ENCODE assay signal across 16 cellular contexts in the genomic region with DNA sequence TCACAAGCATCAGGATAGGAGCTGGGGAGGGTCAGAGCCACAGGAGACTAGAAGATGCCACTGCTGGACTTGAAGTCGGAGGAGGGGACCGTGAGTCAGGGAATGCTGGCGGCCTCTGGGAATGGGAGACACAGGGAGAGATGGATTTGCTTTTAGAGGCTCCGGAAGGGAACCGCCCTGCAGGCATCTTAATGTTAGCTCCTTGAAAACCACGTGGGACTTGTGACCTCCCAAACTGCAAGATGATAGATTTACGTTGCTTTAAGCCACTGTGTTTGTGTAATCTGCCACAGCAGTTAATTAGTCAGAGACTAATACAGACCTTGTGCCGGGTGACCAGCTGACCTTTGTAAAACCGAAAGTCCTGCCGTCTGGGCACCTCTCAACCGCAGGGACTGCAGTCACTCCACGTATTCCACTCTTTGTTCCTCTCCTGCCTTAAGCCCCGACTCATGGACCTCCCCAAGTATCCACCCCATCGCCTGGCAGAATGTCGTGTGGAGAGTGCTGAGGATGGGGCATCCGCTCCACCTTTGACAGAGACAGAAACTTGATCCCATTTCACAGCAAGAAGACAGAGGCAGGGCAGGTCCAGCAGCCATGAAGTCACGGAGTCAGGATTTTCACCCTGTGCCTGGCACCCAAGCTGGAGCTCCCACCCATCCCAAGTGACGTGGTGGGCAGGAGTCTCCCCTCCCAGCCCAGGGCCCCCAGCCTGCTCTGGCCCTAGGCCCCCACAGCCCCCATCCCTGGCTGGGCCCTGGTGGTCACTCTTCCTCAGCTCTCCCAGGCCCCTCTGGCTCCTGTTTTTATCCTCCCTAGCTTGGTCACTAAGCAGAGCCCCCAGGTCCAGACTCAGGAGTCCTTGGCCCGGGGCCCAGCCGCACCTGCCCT. TPM values are rescaled to one million over a fixed set of nuclear protein-coding genes. Genes with fewer than 3 reads are reported as not detected.
DNase-seq lines count a peak whose midpoint lies in the region; ATAC-seq, FAIRE-seq and TF ChIP-seq lines count a peak whose summit lies in the region.
"Had no signal": no experiment of that assay in that cellular context is flagged by ENCODE, and none has a peak within 500 bp of the region (broad histone marks: within the 10 kb centered on the region; RNA-seq: fewer than 3 reads in every experiment).

No MANE protein-coding gene starts in this region.

- H3K4me2 ChIP-seq in BLaER1 treated with 17β-estradiol and CSF1 and Interleukin-3, amounts not matched to agents 10 nM and 100 nM, result peak overlapping the region; percentile 82 to 97 (median 91)
- H3K4me2 ChIP-seq in HepG2 (ENCODE audit: low read depth, low read length), result peak overlapping the region; percentile 66

- H4K20me1 ChIP-seq in BLaER1 treated with 17β-estradiol and CSF1 and Interleukin-3, amounts not matched to agents 10 nM and 100 nM, result peaks cover 0 to 5% (median 0%) of the 10 kb centered on the region in 11 experiments; a peak in 2 of 22 replicates
- no peaks in the 10 kb centered on the region for H4K20me1 ChIP-seq in HepG2 (ENCODE audit: insufficient read depth, low read length)

- peaks cover 0 to 24% (median 13%) of the 10 kb centered on the region in 11 experiments; a peak in 12 of 22 replicates for H3K27me3 ChIP-seq in BLaER1 treated with 17β-estradiol and CSF1 and Interleukin-3, amounts not matched to agents 10 nM and 100 nM
- peaks cover 15 to 69% of the 10 kb centered on the region in 2 experiments for H3K27me3 ChIP-seq in HepG2 (ENCODE audit: control insufficient read depth in 1 of 2, insufficient read depth in 2 of 2, low read length in 2 of 2)
- no peaks in the 10 kb centered on the region for H3K27me3 ChIP-seq in gastrocnemius medialis
- H3K27me3 ChIP-seq: testis had no signal

- H3K4me1 Mint-ChIP-seq in activated naive CD8-positive, alpha-beta T cell treated with anti-CD3 and anti-CD28 coated beads, Interleukin-2, amount 10 ng/mL, durations not matched to agents 7 days and 5 days, result peaks cover 2% of the 10 kb centered on the region
- H3K4me1 Mint-ChIP-seq: CD8-positive, alpha-beta memory T cell had no signal

- TF ChIP-seq POLR2A in HepG2 (IDR thresholded peaks at IDR 0.05; ENCODE audit: insufficient read depth in 1 of 2, low read depth in 2 of 2, low read length in 2 of 2), result no peak
- TF ChIP-seq POLR2A in gastrocnemius medialis (IDR thresholded peaks at IDR 0.05), result no peak

- H3K9me3 ChIP-seq in BLaER1 treated with 17β-estradiol and CSF1 and Interleukin-3, amounts not matched to agents 10 nM and 100 nM (replicated peaks in 1 of 11), result no peaks in the 10 kb centered on the region
- H3K9me3 ChIP-seq in HepG2 (ENCODE audit: low read length) (no peaks in the 10 kb centered on the region), gastrocnemius medialis (no peaks in the 10 kb centered on the region)
- H3K9me3 ChIP-seq: testis had no signal

- peak; percentile 97 for DNase-seq in M059J (ENCODE audit: low read depth)
- no peak for DNase-seq in activated naive CD8-positive, alpha-beta T cell treated with anti-CD3 and anti-CD28 coated beads, Interleukin-2, amount 10 ng/mL, durations not matched to agents 7 days and 5 days
- DNase-seq in HepG2 (ENCODE audit: low spot score), result no peak
- DNase-seq in SW 1271 (lab: John Stamatoyannopoulos, UW), result no peak
- DNase-seq in gastrocnemius medialis, result no peak
- DNase-seq in COLO668 (lab: John Stamatoyannopoulos, UW; ENCODE audit: unreplicated experiment), result no peak
- DNase-seq: activated naive CD4-positive, alpha-beta T cell treated with anti-CD3 and anti-CD28 coated beads, Interleukin-2, amount 50 U/mL, for 16 hours; CD8-positive, alpha-beta memory T cell; effector memory CD4-positive, alpha-beta T cell; NCI-H1092 treated with DMSO at 0.1 percent for 48 hours; nucleus accumbens; stimulated activated CD4-positive, alpha-beta T cell treated with anti-CD3 and anti-CD28 coated beads, Interleukin-4, amount 100 ng/mL, for 4 hours; testis had no signal

- H3K27me3 Mint-ChIP-seq in activated naive CD8-positive, alpha-beta T cell treated with anti-CD3 and anti-CD28 coated beads, Interleukin-2, amount 10 ng/mL, durations not matched to agents 7 days and 5 days, result peaks cover 8% of the 10 kb centered on the region

- POLR2A ChIA-PET in activated naive CD8-positive, alpha-beta T cell treated with anti-CD3 and anti-CD28 coated beads, Interleukin-2, amount 10 ng/mL, durations not matched to agents 7 days and 5 days (lab: Charles Lee), result interaction anchor here (1.3 kb wide), 1 partner anchor 19 kb away, joined by 3 read pairs; a partner anchor contains a TSS
- POLR2A ChIA-PET in HepG2 (lab: Yijun Ruan, JAX), result interaction anchor here (0.8 kb wide), 1 partner anchor 21 kb away, joined by 3 read pairs; no protein-coding TSS in a partner anchor

- H3K27ac ChIP-seq in BLaER1 treated with 17β-estradiol and CSF1 and Interleukin-3, amounts not matched to agents 10 nM and 100 nM, result peak overlapping the region; percentile 34 to 87 (median 71); a peak in 21 of 22 replicates
- H3K27ac ChIP-seq in HepG2 (ENCODE audit: extremely low read length, insufficient read depth, low read length) (no peak overlapping the region), gastrocnemius medialis (no peak overlapping the region)
- H3K27ac ChIP-seq: testis had no signal

- H3K4me1 ChIP-seq in BLaER1 treated with 17β-estradiol and CSF1 and Interleukin-3, amounts not matched to agents 10 nM and 100 nM, result peaks cover 50 to 94% (median 82%) of the 10 kb centered on the region in 10 experiments
- peaks cover 27% of the 10 kb centered on the region for H3K4me1 ChIP-seq in HepG2 (ENCODE audit: insufficient read depth, low read length)
- H3K4me1 ChIP-seq in gastrocnemius medialis, result no peaks in the 10 kb centered on the region
- H3K4me1 ChIP-seq: testis had no signal

- 27% methylated on average over 15 of the region's 20 CpGs for WGBS in HepG2 (ENCODE audit: low lambda C conversion rate)

- in situ Hi-C loops in HepG2 (cut with HindIII; ENCODE audit: extremely low pct_ligation_motif_present, low pct_unique_long_range_greater_than_20kb) (no loop called here), gastrocnemius medialis (cut with MboI; ENCODE audit: low sequenced_read_pairs in 4 of 4) (no loop called here)

- no peak for FAIRE-seq in HepG2 (lab: Jason Lieb, UNC)

- peak overlapping the region; percentile 40 to 75 (median 65); a peak in 18 of 22 replicates for H3K9ac ChIP-seq in BLaER1 treated with 17β-estradiol and CSF1 and Interleukin-3, amounts not matched to agents 10 nM and 100 nM
- H3K9ac ChIP-seq in HepG2 (ENCODE audit: insufficient read depth, low read depth, low read length), result 0 out of 2 replicates have a peak overlapping the region, but pooled peaks have one; percentile 17

- intact Hi-C loops in HepG2 (cut with micrococcal nuclease; ENCODE audit: unreplicated experiment) (no loop called here), gastrocnemius medialis (cut with DNase I; ENCODE audit: low total_unique reads) (no loop called here)

- ATAC-seq in activated naive CD8-positive, alpha-beta T cell treated with anti-CD3 and anti-CD28 coated beads, Interleukin-2, amount 10 ng/mL, durations not matched to agents 7 days and 5 days (ENCODE audit: low read depth), result no peak
- no peak for ATAC-seq in HepG2
- no peak for ATAC-seq in GM18502 (IDR thresholded peaks at IDR 0.05; ENCODE audit: poor library complexity, unreplicated experiment)
- no peak for ATAC-seq in gastrocnemius medialis

- no peaks in the 10 kb centered on the region for H3K36me3 ChIP-seq in BLaER1 treated with 17β-estradiol and CSF1 and Interleukin-3, amounts not matched to agents 10 nM and 100 nM
- no peaks in the 10 kb centered on the region for H3K36me3 ChIP-seq in HepG2 (replicated peaks in 1 of 2; ENCODE audit: control insufficient read depth in 1 of 2, insufficient read depth in 2 of 2, low read length in 2 of 2)
- H3K36me3 ChIP-seq in gastrocnemius medialis, result no peaks in the 10 kb centered on the region

- CTCF ChIA-PET in HepG2 (lab: Yijun Ruan, JAX; ENCODE audit: low intra/inter-chr PET ratio, low total read pairs), result no interaction called here

- TF ChIP-seq EP300 in HepG2 (IDR thresholded peaks at IDR 0.05; ENCODE audit: low read depth in 2 of 2, low read length in 2 of 2) (no peak), HepG2 (CRISPR knock-in tag; IDR thresholded peaks at IDR 0.05; ENCODE audit: borderline replicate concordance) (no peak)

- H2AFZ ChIP-seq in HepG2 (ENCODE audit: low read length), result no peak overlapping the region

- H3K27ac Mint-ChIP-seq in activated naive CD8-positive, alpha-beta T cell treated with anti-CD3 and anti-CD28 coated beads, Interleukin-2, amount 10 ng/mL, durations not matched to agents 7 days and 5 days, result peak overlapping the region; percentile 13

- TF ChIP-seq CTCF in HepG2 (CRISPR knock-in tag; IDR thresholded peaks at IDR 0.05) (no peak), gastrocnemius medialis (IDR thresholded peaks at IDR 0.05 in 4 of 5, conservative IDR thresholded peaks at IDR 0.05 in 1 of 5) (no peak)

- no peaks in the 10 kb centered on the region for H3K79me2 ChIP-seq in HepG2 (ENCODE audit: insufficient read depth, low read length)

- no peak overlapping the region for H3K4me3 Mint-ChIP-seq in activated naive CD8-positive, alpha-beta T cell treated with anti-CD3 and anti-CD28 coated beads, Interleukin-2, amount 10 ng/mL, durations not matched to agents 7 days and 5 days
- H3K4me3 Mint-ChIP-seq: CD8-positive, alpha-beta memory T cell had no signal

- no peaks in the 10 kb centered on the region for H3K36me3 Mint-ChIP-seq in activated naive CD8-positive, alpha-beta T cell treated with anti-CD3 and anti-CD28 coated beads, Interleukin-2, amount 10 ng/mL, durations not matched to agents 7 days and 5 days
- H3K36me3 Mint-ChIP-seq: CD8-positive, alpha-beta memory T cell had no signal

- no peak for TF ChIP-seq RAD21 in HepG2 (CRISPR knock-in tag; IDR thresholded peaks at IDR 0.05)

- peak overlapping the region in 1 of 10 experiments; percentile 35; a peak in 2 of 20 replicates for H3K4me3 ChIP-seq in BLaER1 treated with 17β-estradiol and CSF1 and Interleukin-3, amounts not matched to agents 10 nM and 100 nM
- H3K4me3 ChIP-seq in HepG2 (replicated peaks in 1 of 3; ENCODE audit: insufficient read depth in 1 of 3, low read depth in 2 of 3, low read length in 3 of 3), result peak overlapping the region in 1 of 3 experiments; percentile 32; a peak in 1 of 6 replicates
- no peak overlapping the region for H3K4me3 ChIP-seq in gastrocnemius medialis
- H3K4me3 ChIP-seq: testis had no signal

- no peaks in the 10 kb centered on the region for H3K9me3 Mint-ChIP-seq in activated naive CD8-positive, alpha-beta T cell treated with anti-CD3 and anti-CD28 coated beads, Interleukin-2, amount 10 ng/mL, durations not matched to agents 7 days and 5 days
- H3K9me3 Mint-ChIP-seq: CD8-positive, alpha-beta memory T cell had no signal

- BruUV-seq in HepG2 (replicated peaks; lab: Mats Ljungman, UMichigan), result no TSS peak

RNA-seq across cellular contexts. Expression of a gene that starts 19.4 kb away (rescaled TPM):
- total RNA-seq in M059J (2014; rRNA removed; shearing (Covaris generic)), result 974 and 1,095 TPM in 2 replicates
- total RNA-seq in activated naive CD8-positive, alpha-beta T cell treated with anti-CD3 and anti-CD28 coated beads, Interleukin-2, amount 10 ng/mL, durations not matched to agents 7 days and 5 days, result 100 to 1,000 TPM; 192 to 208 TPM
- 41.6 and 143 TPM in 2 replicates for total RNA-seq in HepG2 (2016; rRNA removed; fragmentation: Illumina TruSeq; extraction: Trizol)
- total RNA-seq in HepG2 (2016; cell fraction: cytosol; rRNA removed; fragmentation: Illumina TruSeq; extraction: Trizol; ENCODE audit: low read depth), result 27.5 and 30.2 TPM in 2 replicates
- 34.4 and 150 TPM in 2 replicates for total RNA-seq in HepG2 (2016; cell fraction: insoluble cytoplasmic fraction; rRNA removed; fragmentation: Illumina TruSeq; extraction: Trizol)
- 48.5 and 49.5 TPM in 2 replicates for total RNA-seq in HepG2 (2016; cell fraction: membrane; rRNA removed; fragmentation: Illumina TruSeq; extraction: Trizol)
- 148 and 175 TPM in 2 replicates for total RNA-seq in HepG2 (2016; cell fraction: nucleus; rRNA removed; fragmentation: Illumina TruSeq; extraction: Trizol)
- 230 and 408 TPM in 2 replicates for polyA plus RNA-seq in HepG2 (2011; rRNA removed)
- polyA plus RNA-seq in HepG2 (2011; cell fraction: cytosol; rRNA removed), result 243 and 281 TPM in 2 replicates
- polyA plus RNA-seq in HepG2 (2011; cell fraction: nucleus; rRNA removed), result 384 and 418 TPM in 2 replicates
- 353 and 402 TPM in 2 replicates for polyA plus RNA-seq in HepG2 (2012)
- polyA plus RNA-seq in HepG2 (2016; cell fraction: cytosol; fragmentation: Illumina TruSeq; extraction: Trizol; ENCODE audit: low read depth), result 52.6 and 53.6 TPM in 2 replicates
- 67.0 and 91.4 TPM in 2 replicates for polyA plus RNA-seq in HepG2 (2016; cell fraction: insoluble cytoplasmic fraction; fragmentation: Illumina TruSeq; extraction: Trizol; ENCODE audit: low read depth)
- polyA plus RNA-seq in HepG2 (2016; cell fraction: membrane; fragmentation: Illumina TruSeq; extraction: Trizol; ENCODE audit: low read depth), result 63.0 and 71.7 TPM in 2 replicates
- 389 and 405 TPM in 2 replicates for polyA plus RNA-seq in HepG2 (2016; cell fraction: nucleus; fragmentation: Illumina TruSeq; extraction: Trizol; ENCODE audit: insufficient read depth, low read depth)
- 165 and 658 TPM in 2 replicates for polyA minus RNA-seq in HepG2 (2011; rRNA and poly(A)+ RNA removed; ENCODE audit: low replicate concordance)
- 233 and 311 TPM in 2 replicates for polyA minus RNA-seq in HepG2 (2011; cell fraction: cytosol; rRNA and poly(A)+ RNA removed)
- 60.6 and 93.4 TPM in 2 replicates for polyA minus RNA-seq in HepG2 (2011; cell fraction: nucleus; rRNA and poly(A)+ RNA removed)
- 100 to 1,000 TPM; 490 to 981 (median 845) TPM for total RNA-seq in gastrocnemius medialis

RNA-seq across cellular contexts. Expression of a gene that starts 32.7 kb away (rescaled TPM):
- total RNA-seq in M059J (2014; rRNA removed; shearing (Covaris generic)), result 2.7 and 11.4 TPM in 2 replicates
- 1 to 10 TPM in 1 of 2 experiments, under 1 TPM in 1; 0.82 to 1.3 TPM for total RNA-seq in activated naive CD8-positive, alpha-beta T cell treated with anti-CD3 and anti-CD28 coated beads, Interleukin-2, amount 10 ng/mL, durations not matched to agents 7 days and 5 days
- total RNA-seq in HepG2 (2016; rRNA removed; fragmentation: Illumina TruSeq; extraction: Trizol), result 0.09 TPM in 1 of 2 replicates, not detected in the other
- not detected in 2 replicates for total RNA-seq in HepG2 (2016; cell fraction: cytosol; rRNA removed; fragmentation: Illumina TruSeq; extraction: Trizol; ENCODE audit: low read depth)
- not detected in 2 replicates for total RNA-seq in HepG2 (2016; cell fraction: insoluble cytoplasmic fraction; rRNA removed; fragmentation: Illumina TruSeq; extraction: Trizol)
- total RNA-seq in HepG2 (2016; cell fraction: membrane; rRNA removed; fragmentation: Illumina TruSeq; extraction: Trizol), result not detected in 2 replicates
- not detected in 2 replicates for total RNA-seq in HepG2 (2016; cell fraction: nucleus; rRNA removed; fragmentation: Illumina TruSeq; extraction: Trizol)
- 0.13 and 0.22 TPM in 2 replicates for polyA plus RNA-seq in HepG2 (2011; rRNA removed)
- 0.08 and 0.11 TPM in 2 replicates for polyA plus RNA-seq in HepG2 (2011; cell fraction: cytosol; rRNA removed)
- 1.8 and 2.5 TPM in 2 replicates for polyA plus RNA-seq in HepG2 (2011; cell fraction: nucleus; rRNA removed)
- polyA plus RNA-seq in HepG2 (2012), result 0.47 and 1.3 TPM in 2 replicates
- polyA plus RNA-seq in HepG2 (2016; cell fraction: cytosol; fragmentation: Illumina TruSeq; extraction: Trizol; ENCODE audit: low read depth), result not detected in 2 replicates
- polyA plus RNA-seq in HepG2 (2016; cell fraction: insoluble cytoplasmic fraction; fragmentation: Illumina TruSeq; extraction: Trizol; ENCODE audit: low read depth), result not detected in 2 replicates
- polyA plus RNA-seq in HepG2 (2016; cell fraction: membrane; fragmentation: Illumina TruSeq; extraction: Trizol; ENCODE audit: low read depth), result not detected in 2 replicates
- polyA plus RNA-seq in HepG2 (2016; cell fraction: nucleus; fragmentation: Illumina TruSeq; extraction: Trizol; ENCODE audit: insufficient read depth, low read depth), result not detected in 2 replicates
- 0.28 and 0.44 TPM in 2 replicates for polyA minus RNA-seq in HepG2 (2011; rRNA and poly(A)+ RNA removed; ENCODE audit: low replicate concordance)
- not detected in 2 replicates for polyA minus RNA-seq in HepG2 (2011; cell fraction: cytosol; rRNA and poly(A)+ RNA removed)
- 1.0 and 1.6 TPM in 2 replicates for polyA minus RNA-seq in HepG2 (2011; cell fraction: nucleus; rRNA and poly(A)+ RNA removed)
- 1 to 10 TPM; 1.1 to 7.2 (median 4.9) TPM for total RNA-seq in gastrocnemius medialis

RNA-seq across cellular contexts. Expression of a gene that starts 51.7 kb away (rescaled TPM):
- not detected in 2 replicates for total RNA-seq in M059J (2014; rRNA removed; shearing (Covaris generic))
- not detected for total RNA-seq in activated naive CD8-positive, alpha-beta T cell treated with anti-CD3 and anti-CD28 coated beads, Interleukin-2, amount 10 ng/mL, durations not matched to agents 7 days and 5 days
- total RNA-seq in HepG2 (2016; rRNA removed; fragmentation: Illumina TruSeq; extraction: Trizol), result 0.60 TPM in 1 of 2 replicates, not detected in the other
- total RNA-seq in HepG2 (2016; cell fraction: cytosol; rRNA removed; fragmentation: Illumina TruSeq; extraction: Trizol; ENCODE audit: low read depth), result not detected in 2 replicates
- total RNA-seq in HepG2 (2016; cell fraction: insoluble cytoplasmic fraction; rRNA removed; fragmentation: Illumina TruSeq; extraction: Trizol), result 0.19 TPM in 1 of 2 replicates, not detected in the other
- total RNA-seq in HepG2 (2016; cell fraction: membrane; rRNA removed; fragmentation: Illumina TruSeq; extraction: Trizol), result 0.12 and 0.24 TPM in 2 replicates
- total RNA-seq in HepG2 (2016; cell fraction: nucleus; rRNA removed; fragmentation: Illumina TruSeq; extraction: Trizol), result 0.38 and 1.4 TPM in 2 replicates
- 2.1 and 2.3 TPM in 2 replicates for polyA plus RNA-seq in HepG2 (2011; rRNA removed)
- polyA plus RNA-seq in HepG2 (2011; cell fraction: cytosol; rRNA removed), result 0.23 and 0.67 TPM in 2 replicates
- polyA plus RNA-seq in HepG2 (2011; cell fraction: nucleus; rRNA removed), result 64.9 and 87.5 TPM in 2 replicates
- polyA plus RNA-seq in HepG2 (2012), result 0.56 and 1.3 TPM in 2 replicates
- not detected in 2 replicates for polyA plus RNA-seq in HepG2 (2016; cell fraction: cytosol; fragmentation: Illumina TruSeq; extraction: Trizol; ENCODE audit: low read depth)
- polyA plus RNA-seq in HepG2 (2016; cell fraction: insoluble cytoplasmic fraction; fragmentation: Illumina TruSeq; extraction: Trizol; ENCODE audit: low read depth), result not detected in 2 replicates
- polyA plus RNA-seq in HepG2 (2016; cell fraction: membrane; fragmentation: Illumina TruSeq; extraction: Trizol; ENCODE audit: low read depth), result not detected in 2 replicates
- polyA plus RNA-seq in HepG2 (2016; cell fraction: nucleus; fragmentation: Illumina TruSeq; extraction: Trizol; ENCODE audit: insufficient read depth, low read depth), result 1.7 and 2.2 TPM in 2 replicates
- polyA minus RNA-seq in HepG2 (2011; rRNA and poly(A)+ RNA removed; ENCODE audit: low replicate concordance), result 0.28 TPM in 1 of 2 replicates, not detected in the other
- polyA minus RNA-seq in HepG2 (2011; cell fraction: cytosol; rRNA and poly(A)+ RNA removed), result 0.62 TPM in 1 of 2 replicates, not detected in the other
- polyA minus RNA-seq in HepG2 (2011; cell fraction: nucleus; rRNA and poly(A)+ RNA removed), result 2.9 and 3.7 TPM in 2 replicates
- total RNA-seq in gastrocnemius medialis, result not detected
- total RNA-seq: CD8-positive, alpha-beta memory T cell; OCI-LY7 had no signal
- polyA plus RNA-seq: CD8-positive, alpha-beta memory T cell had no signal

RNA-seq across cellular contexts. Expression of a gene that starts 55.7 kb away (rescaled TPM):
- total RNA-seq in M059J (2014; rRNA removed; shearing (Covaris generic)), result not detected in 2 replicates
- under 1 TPM in 1 of 2 experiments, not detected in 1; 0.67 TPM for total RNA-seq in activated naive CD8-positive, alpha-beta T cell treated with anti-CD3 and anti-CD28 coated beads, Interleukin-2, amount 10 ng/mL, durations not matched to agents 7 days and 5 days
- total RNA-seq in HepG2 (2016; rRNA removed; fragmentation: Illumina TruSeq; extraction: Trizol) (7.2 and 8.5 TPM in 2 replicates), gastrocnemius medialis (1,000 to 10,000 TPM; 1,499 to 3,728 (median 2,254) TPM)
- total RNA-seq in HepG2 (2016; cell fraction: cytosol; rRNA removed; fragmentation: Illumina TruSeq; extraction: Trizol; ENCODE audit: low read depth), result 4.6 and 5.0 TPM in 2 replicates
- 6.9 and 7.7 TPM in 2 replicates for total RNA-seq in HepG2 (2016; cell fraction: insoluble cytoplasmic fraction; rRNA removed; fragmentation: Illumina TruSeq; extraction: Trizol)
- total RNA-seq in HepG2 (2016; cell fraction: membrane; rRNA removed; fragmentation: Illumina TruSeq; extraction: Trizol), result 5.9 and 6.3 TPM in 2 replicates
- total RNA-seq in HepG2 (2016; cell fraction: nucleus; rRNA removed; fragmentation: Illumina TruSeq; extraction: Trizol), result 2.2 and 3.4 TPM in 2 replicates
- polyA plus RNA-seq in HepG2 (2011; rRNA removed), result 12.0 and 21.2 TPM in 2 replicates
- 19.5 and 30.5 TPM in 2 replicates for polyA plus RNA-seq in HepG2 (2011; cell fraction: cytosol; rRNA removed)
- 47.5 and 50.6 TPM in 2 replicates for polyA plus RNA-seq in HepG2 (2011; cell fraction: nucleus; rRNA removed)
- polyA plus RNA-seq in HepG2 (2012), result 52.9 and 67.0 TPM in 2 replicates
- 7.5 and 8.0 TPM in 2 replicates for polyA plus RNA-seq in HepG2 (2016; cell fraction: cytosol; fragmentation: Illumina TruSeq; extraction: Trizol; ENCODE audit: low read depth)
- polyA plus RNA-seq in HepG2 (2016; cell fraction: insoluble cytoplasmic fraction; fragmentation: Illumina TruSeq; extraction: Trizol; ENCODE audit: low read depth), result 6.6 and 8.3 TPM in 2 replicates
- polyA plus RNA-seq in HepG2 (2016; cell fraction: membrane; fragmentation: Illumina TruSeq; extraction: Trizol; ENCODE audit: low read depth), result 4.0 and 6.2 TPM in 2 replicates
- 5.3 and 9.8 TPM in 2 replicates for polyA plus RNA-seq in HepG2 (2016; cell fraction: nucleus; fragmentation: Illumina TruSeq; extraction: Trizol; ENCODE audit: insufficient read depth, low read depth)
- polyA minus RNA-seq in HepG2 (2011; rRNA and poly(A)+ RNA removed; ENCODE audit: low replicate concordance), result 2.8 TPM in 1 of 2 replicates, not detected in the other
- 3.9 and 4.6 TPM in 2 replicates for polyA minus RNA-seq in HepG2 (2011; cell fraction: cytosol; rRNA and poly(A)+ RNA removed)
- 2.6 and 3.2 TPM in 2 replicates for polyA minus RNA-seq in HepG2 (2011; cell fraction: nucleus; rRNA and poly(A)+ RNA removed)
- total RNA-seq: testis had no signal
- polyA plus RNA-seq: CD8-positive, alpha-beta memory T cell had no signal

Comparison
In these comparisons a context has a peak if more than half of its experiments do, and no peak if none do; other contexts are left out.
1. H3K27ac ChIP-seq: peak in BLaER1 treated with 17β-estradiol and CSF1 and Interleukin-3, amounts not matched to agents 10 nM and 100 nM (11 of 11); none in HepG2 (single experiment) and gastrocnemius medialis (0 of 4).